In the genomic region with DNA sequence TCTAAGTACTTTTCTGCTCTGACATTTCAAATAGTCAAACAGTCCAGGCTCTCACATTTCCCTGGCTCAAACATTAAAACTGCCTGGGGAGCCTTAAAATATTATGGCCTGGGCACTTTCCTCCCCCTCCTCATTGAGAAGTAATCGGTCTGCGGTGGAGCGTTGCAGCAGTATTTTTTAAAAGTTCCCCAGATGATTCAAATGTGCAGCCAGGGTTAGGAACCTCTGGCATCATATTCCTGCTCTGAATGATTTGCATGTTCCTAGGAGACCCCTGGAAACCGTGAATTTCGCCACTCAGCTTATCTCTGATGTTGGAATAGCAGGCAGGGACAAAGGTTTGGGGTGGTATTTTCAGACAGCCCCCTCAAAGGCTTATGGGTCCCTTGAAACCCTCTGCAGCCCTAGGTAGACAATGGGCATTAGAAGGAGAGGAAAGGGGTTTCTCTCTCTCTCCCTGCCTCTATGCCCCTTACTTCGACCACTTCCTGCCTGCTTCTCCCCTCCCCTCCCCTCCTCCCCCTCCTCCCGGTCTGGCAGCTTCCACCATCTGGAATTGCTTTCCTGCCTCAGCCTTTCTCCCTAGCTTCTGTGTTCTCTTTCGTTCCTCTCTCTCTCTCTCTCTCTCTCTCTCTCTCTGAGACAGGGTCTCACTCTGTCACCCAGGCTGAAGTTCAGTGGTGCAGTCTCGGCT, we compare ENCODE assay signal across 27 cellular contexts.
DNase-seq lines count a peak whose midpoint lies in the region; ATAC-seq and TF ChIP-seq lines count a peak whose summit lies in the region.
"Had no signal": no experiment of that assay in that cellular context is flagged by ENCODE, and none has a peak within 500 bp of the region (broad histone marks: within the 10 kb centered on the region; RNA-seq: fewer than 3 reads in every experiment).

No MANE protein-coding gene starts in this region.

- no peak overlapping the region for H3K27ac ChIP-seq in esophagus muscularis mucosa (replicated peaks in 1 of 4)
- H3K27ac ChIP-seq in Peyer's patch, result no peak overlapping the region
- H3K27ac ChIP-seq: HL-60 had no signal

- TF ChIP-seq CTCF in esophagus muscularis mucosa (IDR thresholded peaks at IDR 0.05) (no peak), nephron progenitor cell (IDR thresholded peaks at IDR 0.05) (no peak), type B pancreatic cell (conservative IDR thresholded peaks at IDR 0.05) (no peak), Peyer's patch (IDR thresholded peaks at IDR 0.05) (no peak)

- peaks cover 16% of the 10 kb centered on the region for H3K4me1 Mint-ChIP-seq in nephron progenitor cell
- H3K4me1 Mint-ChIP-seq in type B pancreatic cell (ENCODE audit: unreplicated experiment), result peaks cover 7% of the 10 kb centered on the region
- H3K4me1 Mint-ChIP-seq: CD8-positive, alpha-beta memory T cell had no signal

- H3K27ac Mint-ChIP-seq in nephron progenitor cell (peak overlapping the region; percentile 46), type B pancreatic cell (peak overlapping the region; percentile 39)
- H3K27ac Mint-ChIP-seq: CD14-positive monocyte; CD8-positive, alpha-beta memory T cell had no signal

- intact Hi-C loops in Right ventricle myocardium inferior (cut with DNase I) (loop anchor here (5.0 kb wide), 1 partner anchor 738 kb away; no protein-coding TSS in a partner anchor), left ventricle myocardium superior (cut with micrococcal nuclease) (no loop called here), esophagus muscularis mucosa (cut with DNase I) (loop anchor here (10.0 kb wide), 1 partner anchor 1031 kb away; no protein-coding TSS in a partner anchor)

- H3K9me3 ChIP-seq in esophagus muscularis mucosa (peaks cover 0 to 4% (median 4%) of the 10 kb centered on the region in 4 donors), Peyer's patch (no peaks in the 10 kb centered on the region)
- H3K9me3 ChIP-seq: BE2C had no signal

- no peak for TF ChIP-seq EP300 in esophagus muscularis mucosa (IDR thresholded peaks at IDR 0.05)

- H3K4me1 ChIP-seq in esophagus muscularis mucosa (peaks cover 0 to 9% (median 7%) of the 10 kb centered on the region in 4 donors), Peyer's patch (peaks cover 0 to 5% (median 0%) of the 10 kb centered on the region in 4 donors)
- H3K4me1 ChIP-seq: BE2C had no signal

- H3K4me3 Mint-ChIP-seq in nephron progenitor cell, result peak overlapping the region; percentile 5
- H3K4me3 Mint-ChIP-seq in type B pancreatic cell, result no peak overlapping the region
- H3K4me3 Mint-ChIP-seq: CD14-positive monocyte had no signal

- peaks cover 31% of the 10 kb centered on the region for H3K27me3 Mint-ChIP-seq in nephron progenitor cell (ENCODE audit: low read depth, poor library complexity)
- H3K27me3 Mint-ChIP-seq in type B pancreatic cell, result peaks cover 29% of the 10 kb centered on the region

- no peak for TF ChIP-seq POLR2A in esophagus muscularis mucosa (IDR thresholded peaks at IDR 0.05; ENCODE audit: low read depth)
- TF ChIP-seq POLR2A in Peyer's patch (IDR thresholded peaks at IDR 0.05), result no peak

- H3K36me3 ChIP-seq in esophagus muscularis mucosa (no peaks in the 10 kb centered on the region), Peyer's patch (no peaks in the 10 kb centered on the region)
- H3K36me3 ChIP-seq: BE2C had no signal

- DNase-seq in Right ventricle myocardium inferior (ENCODE audit: missing footprints) (peak; percentile 5), left ventricle myocardium superior (no peak), esophagus muscularis mucosa (ENCODE audit: extremely low spot score) (peak; percentile 31), nephron progenitor cell (peak; percentile 24), type B pancreatic cell (ENCODE audit: extremely low spot score, unreplicated experiment) (no peak), Peyer's patch (no peak), NOMO-1 (lab: John Stamatoyannopoulos, UW; ENCODE audit: unreplicated experiment in 2 of 2) (no peak)
- no peak for DNase-seq in stimulated activated CD4-positive, alpha-beta T cell treated with anti-CD3 and anti-CD28 coated beads, Interleukin-2, amount 100 ng/mL, for 24 hours
- DNase-seq: 8988T; ACHN; BE2C; CD8-positive, alpha-beta memory T cell; DMS153; GOT3; NCI-H1048; NCI-H1417; NCI-H1694; NCI-H2029 treated with DMSO at 0.1 percent for 48 hours; NCI-H226; NCI-H510A; NCI-H748 treated with DMSO at 0.1 percent for 48 hours; NK-92 treated with Interleukin-12 subunit alpha and Interleukin-12 subunit beta, amount 100 ng/mL, for 24 hours had no signal

- no peak overlapping the region for H3K4me3 ChIP-seq in esophagus muscularis mucosa
- H3K4me3 ChIP-seq in Peyer's patch, result no peak overlapping the region

- ATAC-seq in Right ventricle myocardium inferior (no peak), left ventricle myocardium superior (no peak)
- ATAC-seq: HCT116, Panc1, SK-N-SH treated with all-trans-retinoic acid at 6 μM for 48 hours had no signal

- H3K9me3 Mint-ChIP-seq in nephron progenitor cell, result peaks cover 42% of the 10 kb centered on the region
- peaks cover 8% of the 10 kb centered on the region for H3K9me3 Mint-ChIP-seq in type B pancreatic cell

- H3K27me3 ChIP-seq in esophagus muscularis mucosa (peaks cover 0 to 47% (median 6%) of the 10 kb centered on the region in 4 donors), Peyer's patch (no peaks in the 10 kb centered on the region)
- H3K27me3 ChIP-seq: BE2C had no signal

- 44% methylated on average over 9 of the region's 9 CpGs for WGBS in esophagus muscularis mucosa

- peaks cover 17% of the 10 kb centered on the region for H3K36me3 Mint-ChIP-seq in nephron progenitor cell (ENCODE audit: low read depth)
- H3K36me3 Mint-ChIP-seq in type B pancreatic cell, result no peaks in the 10 kb centered on the region
- H3K36me3 Mint-ChIP-seq: CD14-positive monocyte; CD8-positive, alpha-beta memory T cell had no signal

Comparison
In these comparisons a context has a peak if more than half of its experiments do, and no peak if none do; other contexts are left out.
1. DNase-seq: peak in Right ventricle myocardium inferior (single experiment), esophagus muscularis mucosa (single experiment) and nephron progenitor cell (single experiment); none in left ventricle myocardium superior (single experiment), type B pancreatic cell (single experiment), stimulated activated CD4-positive, alpha-beta T cell treated with anti-CD3 and anti-CD28 coated beads, Interleukin-2, amount 100 ng/mL, for 24 hours (0 of 2), Peyer's patch (0 of 3) and NOMO-1 (0 of 2).